8 cellular contexts compared by ENCODE assay signal in the genomic region with DNA sequence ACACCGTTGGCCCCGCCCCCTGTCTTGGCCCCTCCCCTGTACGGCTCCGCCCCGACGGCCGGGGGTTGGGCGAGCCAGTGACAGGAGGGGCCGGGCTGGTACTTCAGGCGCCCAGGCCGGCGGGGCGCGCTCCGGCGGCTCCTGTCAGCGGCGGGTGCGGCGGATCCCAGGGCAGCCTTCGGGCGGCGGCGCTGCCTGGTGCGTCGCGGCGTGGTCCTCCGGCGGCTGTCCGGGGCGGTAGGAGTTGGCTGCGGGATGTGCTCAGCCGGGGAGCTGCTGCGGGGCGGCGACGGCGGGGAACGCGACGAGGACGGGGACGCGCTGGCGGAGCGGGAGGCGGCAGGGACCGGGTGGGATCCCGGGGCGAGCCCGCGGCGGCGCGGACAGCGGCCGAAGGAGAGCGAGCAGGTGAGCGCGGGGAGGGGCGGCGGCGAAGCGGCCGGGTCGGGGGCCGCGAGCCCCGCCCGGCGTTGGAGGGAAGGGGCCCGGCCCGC.
DNase-seq lines count a peak whose midpoint lies in the region; ATAC-seq and TF ChIP-seq lines count a peak whose summit lies in the region.

FAM241A (plus strand) TSS at position 129 of the 494 bp plus-strand sequence; CDS start at position 256, 127 bp downstream.

- TF ChIP-seq CTCF in C4-2B (conservative IDR thresholded peaks at IDR 0.05) (no peak), epithelial cell of esophagus (IDR thresholded peaks at IDR 0.05; ENCODE audit: insufficient read depth, low read depth, low read length, missing control alignments) (no peak)

- peaks cover 0 to 2% of the 10 kb centered on the region in 2 donors for H3K4me1 ChIP-seq in mucosa of rectum (ENCODE audit: control insufficient read depth in 2 of 2, insufficient read depth in 2 of 2, low read length in 2 of 2)

- peak within 1 kb of the TSS; percentile 53 for H3K27ac ChIP-seq in C4-2B
- H3K27ac ChIP-seq in mucosa of rectum (ENCODE audit: low read depth in 2 of 2, low read length in 2 of 2), result peak within 1 kb of the TSS; percentile 75 to 82

- no peaks in the 10 kb centered on the region for H3K9me3 ChIP-seq in mucosa of rectum (ENCODE audit: control insufficient read depth in 2 of 2, low read length in 2 of 2)

- no peaks in the 10 kb centered on the region for H3K36me3 ChIP-seq in mucosa of rectum (ENCODE audit: control insufficient read depth in 2 of 2, insufficient read depth in 2 of 2, low read length in 2 of 2)

- ATAC-seq in HG03432 (IDR thresholded peaks at IDR 0.05; ENCODE audit: unreplicated experiment), result peak; percentile 96

- H3K9ac ChIP-seq in mucosa of rectum (ENCODE audit: low read depth in 1 of 2, low read length in 2 of 2), result peak within 1 kb of the TSS; percentile 67 to 82

- DNase-seq in GM19238 (ENCODE audit: insufficient read length, low spot score), result peak; percentile 92
- DNase-seq in NOMO-1 treated with dmso at 0.1 percent for 144 hours (lab: John Stamatoyannopoulos, UW; ENCODE audit: unreplicated experiment), result peak; percentile 79
- DNase-seq in activated T-cell treated with anti-CD3 and anti-CD28 coated beads for 1 hour (ENCODE audit: low read depth), result peak; percentile 93
- DNase-seq in epithelial cell of esophagus (ENCODE audit: low read depth), result peak; percentile 86
- peak; percentile 80 to 90 for DNase-seq in stimulated activated CD8-positive, alpha-beta memory T cell treated with anti-CD3 and anti-CD28 coated beads, Interleukin-7, amount 100 ng/mL, for 1 hour (ENCODE audit: low read depth in 2 of 2)

- no peaks in the 10 kb centered on the region for H3K27me3 ChIP-seq in mucosa of rectum (ENCODE audit: control insufficient read depth in 2 of 2, insufficient read depth in 2 of 2, low read length in 2 of 2)

- H3K4me3 ChIP-seq in epithelial cell of esophagus (ENCODE audit: low read length), result peak within 1 kb of the TSS; percentile 77
- H3K4me3 ChIP-seq in mucosa of rectum (ENCODE audit: low read length in 2 of 2), result peak within 1 kb of the TSS; percentile 85 to 89

Comparison
In these comparisons a context has a peak if more than half of its experiments do, and no peak if none do; other contexts are left out.
1. Peak in every context shown above with its lines: DNase-seq, ATAC-seq, H3K4me3 ChIP-seq and H3K27ac ChIP-seq.